In the genomic region with DNA sequence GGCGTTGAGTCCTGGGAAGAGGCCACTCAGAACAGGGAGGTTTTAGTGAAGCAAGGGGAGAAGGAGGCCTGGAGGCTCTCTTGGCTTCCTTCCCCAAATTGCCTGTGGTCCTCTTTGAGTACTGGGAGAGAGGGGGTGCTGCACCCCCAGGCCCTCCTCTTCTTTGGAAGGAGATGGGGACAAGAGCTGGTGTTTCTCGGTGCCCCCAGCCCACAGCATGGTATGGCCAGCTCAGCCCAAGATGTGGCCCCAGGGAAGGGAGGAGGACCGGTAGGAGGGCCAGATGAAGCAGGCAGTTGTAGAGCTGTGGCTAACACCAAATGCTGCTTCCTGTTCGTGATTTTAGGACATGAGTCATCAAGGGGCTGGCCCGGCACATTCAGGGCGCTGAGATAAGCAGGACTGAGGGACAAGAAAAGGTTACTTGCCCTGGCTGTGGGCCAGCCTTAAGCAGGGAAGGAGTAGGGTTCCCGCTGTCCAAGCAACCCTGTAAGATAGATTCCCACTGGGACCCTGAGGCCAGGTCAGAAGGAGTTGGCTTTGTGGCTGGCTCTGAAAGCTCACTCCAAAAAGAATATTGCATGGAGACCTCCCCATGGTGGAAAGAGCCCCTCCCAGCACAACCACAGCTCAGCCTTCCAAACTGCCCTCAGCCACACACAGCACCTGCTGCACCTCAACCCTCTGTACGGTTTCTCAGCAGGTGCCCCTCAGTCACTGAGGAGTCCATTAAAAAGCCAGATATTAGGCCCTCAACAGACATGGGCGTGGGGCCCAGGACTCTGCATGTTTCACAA, we compare ENCODE assay signal across 1 cellular context.
TF ChIP-seq lines count a peak whose summit lies in the region.

No MANE protein-coding gene starts in this region.

TF ChIP-seq in GM23338, 12 proteins besides CTCF, POLR2A, EP300 and RAD21 (continued from another document):
- TF ChIP-seq EZH2 (IDR thresholded peaks at IDR 0.05; ENCODE audit: low read depth, unreplicated experiment) (no peak), NANOG (IDR thresholded peaks at IDR 0.05; ENCODE audit: borderline replicate concordance) (no peak), CREB1 (CRISPR knock-in tag; IDR thresholded peaks at IDR 0.05; ENCODE audit: low read depth) (no peak), POLR2AphosphoS5 (IDR thresholded peaks at IDR 0.05; ENCODE audit: low read depth) (no peak)
- TF ChIP-seq, protein P1, sequence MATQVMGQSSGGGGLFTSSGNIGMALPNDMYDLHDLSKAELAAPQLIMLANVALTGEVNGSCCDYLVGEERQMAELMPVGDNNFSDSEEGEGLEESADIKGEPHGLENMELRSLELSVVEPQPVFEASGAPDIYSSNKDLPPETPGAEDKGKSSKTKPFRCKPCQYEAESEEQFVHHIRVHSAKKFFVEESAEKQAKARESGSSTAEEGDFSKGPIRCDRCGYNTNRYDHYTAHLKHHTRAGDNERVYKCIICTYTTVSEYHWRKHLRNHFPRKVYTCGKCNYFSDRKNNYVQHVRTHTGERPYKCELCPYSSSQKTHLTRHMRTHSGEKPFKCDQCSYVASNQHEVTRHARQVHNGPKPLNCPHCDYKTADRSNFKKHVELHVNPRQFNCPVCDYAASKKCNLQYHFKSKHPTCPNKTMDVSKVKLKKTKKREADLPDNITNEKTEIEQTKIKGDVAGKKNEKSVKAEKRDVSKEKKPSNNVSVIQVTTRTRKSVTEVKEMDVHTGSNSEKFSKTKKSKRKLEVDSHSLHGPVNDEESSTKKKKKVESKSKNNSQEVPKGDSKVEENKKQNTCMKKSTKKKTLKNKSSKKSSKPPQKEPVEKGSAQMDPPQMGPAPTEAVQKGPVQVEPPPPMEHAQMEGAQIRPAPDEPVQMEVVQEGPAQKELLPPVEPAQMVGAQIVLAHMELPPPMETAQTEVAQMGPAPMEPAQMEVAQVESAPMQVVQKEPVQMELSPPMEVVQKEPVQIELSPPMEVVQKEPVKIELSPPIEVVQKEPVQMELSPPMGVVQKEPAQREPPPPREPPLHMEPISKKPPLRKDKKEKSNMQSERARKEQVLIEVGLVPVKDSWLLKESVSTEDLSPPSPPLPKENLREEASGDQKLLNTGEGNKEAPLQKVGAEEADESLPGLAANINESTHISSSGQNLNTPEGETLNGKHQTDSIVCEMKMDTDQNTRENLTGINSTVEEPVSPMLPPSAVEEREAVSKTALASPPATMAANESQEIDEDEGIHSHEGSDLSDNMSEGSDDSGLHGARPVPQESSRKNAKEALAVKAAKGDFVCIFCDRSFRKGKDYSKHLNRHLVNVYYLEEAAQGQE (IDR thresholded peaks at IDR 0.05; ENCODE audit: unreplicated experiment): no peak
